Comparison of ENCODE assay signal across 10 cellular contexts in the genomic region with DNA sequence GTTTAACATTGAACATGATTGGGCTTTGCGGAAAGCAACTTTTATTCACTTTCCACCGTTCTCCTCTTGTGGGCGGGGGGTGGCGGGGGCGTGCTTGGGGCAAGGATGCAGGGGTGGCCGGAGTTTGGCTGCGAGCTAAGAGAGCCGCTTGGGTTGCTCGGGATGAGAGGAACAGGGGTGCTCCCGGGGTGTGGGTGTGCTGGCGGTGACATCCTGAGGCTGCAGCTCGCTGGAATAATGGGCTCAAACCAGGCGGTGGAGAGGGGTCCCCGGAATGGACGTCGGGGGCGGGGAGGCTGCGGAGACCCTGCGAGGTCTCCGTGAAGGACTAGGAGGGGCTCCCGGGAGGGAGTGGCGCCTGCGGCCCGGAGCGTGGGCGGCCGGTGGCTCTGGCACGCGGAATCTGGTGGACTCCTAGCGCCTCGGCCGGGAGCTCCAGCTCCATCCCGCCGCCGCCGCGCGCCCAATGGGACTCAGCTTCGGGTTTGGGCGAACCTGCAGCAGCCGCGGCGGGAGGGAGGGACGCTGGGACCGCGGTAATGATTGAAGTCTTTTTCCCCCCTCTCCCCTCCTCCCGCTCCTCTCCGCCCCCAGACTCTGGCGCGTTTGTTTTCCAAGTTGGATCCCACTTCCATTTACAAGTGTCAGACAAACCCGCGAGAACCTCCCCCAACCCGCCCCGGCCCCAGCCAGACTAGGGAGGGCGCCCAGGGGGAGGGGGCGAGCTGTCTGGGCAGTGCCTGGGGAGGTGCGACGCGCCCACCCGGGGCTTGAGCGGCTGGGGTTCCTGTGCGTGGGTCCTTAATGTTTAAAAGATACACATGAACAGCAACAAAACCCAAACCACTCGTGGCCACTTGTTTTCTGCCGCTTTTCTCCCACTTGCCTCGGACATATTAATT. TPM values are rescaled to one million over a fixed set of nuclear protein-coding genes. Genes with fewer than 3 reads are reported as not detected.
A peak's percentile ranks its signal among the peaks of the same experiment; 100 is the strongest.
DNase-seq lines count a peak whose midpoint lies in the region; ATAC-seq and TF ChIP-seq lines count a peak whose summit lies in the region.
"Had no signal": no experiment of that assay in that cellular context is flagged by ENCODE, and none has a peak within 500 bp of the region (broad histone marks: within the 10 kb centered on the region; RNA-seq: fewer than 3 reads in every experiment).

No MANE protein-coding gene starts in this region.

- TF ChIP-seq CTCF in heart left ventricle (IDR thresholded peaks at IDR 0.05): no peak

- H2AFZ ChIP-seq in Karpas-422 (ENCODE audit: low read length): no peak overlapping the region

- H3K27ac ChIP-seq in heart left ventricle (no peak overlapping the region), Karpas-422 (ENCODE audit: low read length) (no peak overlapping the region)

- no peaks in the 10 kb centered on the region for H3K79me2 ChIP-seq in Karpas-422 (ENCODE audit: low read length)

- peak; percentile 54 for DNase-seq in DMS79 (lab: John Stamatoyannopoulos, UW)
- no peak for DNase-seq in NT2/D1 (ENCODE audit: low read depth, low spot score)
- DNase-seq in heart left ventricle: no peak
- DNase-seq in posterior cingulate gyrus: peak in 9 of 10 donors; percentile 34 to 92 (median 65)
- no peak for DNase-seq in DMS114 treated with DMSO at 0.1 percent for 48 hours (lab: John Stamatoyannopoulos, UW; ENCODE audit: unreplicated experiment)
- DNase-seq in mucosa of gallbladder (ENCODE audit: low spot score): no peak
- DNase-seq in SW480 (ENCODE audit: low spot score): no peak
- no peak for DNase-seq in Karpas-422

- peaks cover 29% of the 10 kb centered on the region for H3K27me3 ChIP-seq in NT2/D1 (ENCODE audit: insufficient read depth, insufficient read length)
- H3K27me3 ChIP-seq in heart left ventricle: peaks cover 14 to 90% (median 58%) of the 10 kb centered on the region in 9 donors
- H3K27me3 ChIP-seq in Karpas-422 (ENCODE audit: low read length): no peaks in the 10 kb centered on the region

- no peak for ATAC-seq in heart left ventricle

- H3K36me3 ChIP-seq in NT2/D1 (ENCODE audit: insufficient read depth, insufficient read length, low read length) (no peaks in the 10 kb centered on the region), heart left ventricle (no peaks in the 10 kb centered on the region), Karpas-422 (ENCODE audit: insufficient read depth, low read length) (no peaks in the 10 kb centered on the region)

- peak overlapping the region; percentile 85 for H3K9ac ChIP-seq in NT2/D1 (ENCODE audit: insufficient read length, low read depth)
- H3K9ac ChIP-seq in Karpas-422 (ENCODE audit: low read length): no peak overlapping the region

- no peak overlapping the region for H3K4me2 ChIP-seq in Karpas-422 (ENCODE audit: low read depth, low read length, poor library complexity, severe bottlenecking)

- 1 to 2% (median 2%) methylated on average over 24 to 65 of the region's 65 CpGs for WGBS in heart left ventricle, 4 donors

- no peaks in the 10 kb centered on the region for H3K9me3 ChIP-seq in NT2/D1 (ENCODE audit: insufficient read depth, low read length)
- no peaks in the 10 kb centered on the region for H3K9me3 ChIP-seq in heart left ventricle
- peaks cover 44% of the 10 kb centered on the region for H3K9me3 ChIP-seq in Karpas-422 (ENCODE audit: low read length)

- H3K4me1 ChIP-seq in NT2/D1 (ENCODE audit: insufficient read depth, insufficient read length): peaks cover 6% of the 10 kb centered on the region
- H3K4me1 ChIP-seq in heart left ventricle: peaks cover 0 to 33% (median 7%) of the 10 kb centered on the region in 12 donors
- H3K4me1 ChIP-seq in Karpas-422 (ENCODE audit: low read length): no peaks in the 10 kb centered on the region

- no peaks in the 10 kb centered on the region for H4K20me1 ChIP-seq in Karpas-422 (ENCODE audit: insufficient read depth, low read depth, low read length)

- H3K4me3 ChIP-seq in NT2/D1 (ENCODE audit: insufficient read length, low read depth) (peak overlapping the region; percentile 52), heart left ventricle (peak overlapping the region in 10 of 12 donors; percentile 3 to 58 (median 35)), Karpas-422 (ENCODE audit: low read length) (no peak overlapping the region)

- intact Hi-C loops in heart left ventricle (cut with DNase I) (no loop called here), posterior cingulate gyrus (cut with DNase I) (no loop called here)

- TF ChIP-seq POLR2A in heart left ventricle (IDR thresholded peaks at IDR 0.05): no peak

- H3K9me2 ChIP-seq in Karpas-422 (replicated peaks; ENCODE audit: insufficient read depth, low read length): no peaks in the 10 kb centered on the region; the same call in 1 of the 2 replicates

RNA-seq across cellular contexts. Expression of gene FAT3, which starts 2.0 kb away (rescaled TPM):
- total RNA-seq in heart left ventricle: 1 to 10 TPM in 3 of 9 donors, under 1 TPM in 5, not detected in 1; 0.05 to 2.2 (median 0.25) TPM
- polyA plus RNA-seq in heart left ventricle: under 1 TPM; under 0.01 to 0.04 TPM
- 1.4 TPM for total RNA-seq in mucosa of gallbladder
- not detected in 2 replicates for total RNA-seq in Karpas-422 (2014; rRNA removed; shearing (Covaris generic); ENCODE audit: low replicate concordance)
- total RNA-seq: activated naive CD8-positive, alpha-beta T cell treated with anti-CD3 and anti-CD28 coated beads, Interleukin-2, amount 10 ng/mL, durations not matched to agents 7 days and 5 days; natural killer cell treated with Interleukin-12 subunit alpha and Interleukin-12 subunit beta and Interleukin-15 and Interleukin-18, amount 100 ng/mL, for 72 hours had no signal

Comparison
In these comparisons a context has a peak if more than half of its experiments do, and no peak if none do; other contexts are left out.
1. DNase-seq: peak in DMS79 (single experiment) and posterior cingulate gyrus (9 of 10); none in NT2/D1 (single experiment), heart left ventricle (0 of 5), DMS114 treated with DMSO at 0.1 percent for 48 hours (single experiment), mucosa of gallbladder (single experiment), SW480 (single experiment) and Karpas-422 (single experiment).